ENCODE assay signal across 19 cellular contexts in the genomic region with DNA sequence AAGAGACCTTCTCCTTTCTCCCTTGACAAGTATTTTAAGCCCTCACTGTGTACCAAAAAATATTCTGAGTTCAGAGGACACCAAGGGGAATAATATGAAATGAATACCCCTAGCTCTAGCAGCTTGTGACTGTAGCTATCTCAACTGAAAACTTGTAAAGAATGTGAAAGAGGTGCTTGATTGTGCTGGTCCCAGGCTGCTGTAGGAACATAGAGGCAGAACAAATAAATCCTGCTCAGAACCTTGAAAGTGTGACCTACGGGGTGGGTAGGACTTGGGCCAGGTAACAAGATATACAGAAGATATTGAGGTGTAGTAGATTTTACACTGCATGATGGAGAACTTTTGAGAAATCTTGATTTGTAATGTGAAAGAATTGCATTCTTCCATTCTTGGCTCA.
DNase-seq lines count a peak whose midpoint lies in the region; ATAC-seq and TF ChIP-seq lines count a peak whose summit lies in the region.
"Had no signal": no experiment of that assay in that cellular context is flagged by ENCODE, and none has a peak within 500 bp of the region (broad histone marks: within the 10 kb centered on the region; RNA-seq: fewer than 3 reads in every experiment).

No MANE protein-coding gene starts in this region.

- H3K4ac ChIP-seq in H9 (ENCODE audit: low read depth, low read length): no peak overlapping the region

- H3K4me2 ChIP-seq in GM23338 (peak overlapping the region; percentile 40; the same call in 1 of the 2 replicates), neural progenitor cell (no peak overlapping the region), H9 (ENCODE audit: insufficient read depth, insufficient read length, low read length) (no peak overlapping the region)

- intact Hi-C loops in activated CD4-positive, alpha-beta T cell treated with anti-CD3 and anti-CD28 coated beads for 36 hours (cut with DNase I, micrococcal nuclease): no loop called here

- H3K9me3 Mint-ChIP-seq in GM23338: no peaks in the 10 kb centered on the region
- no peaks in the 10 kb centered on the region for H3K9me3 Mint-ChIP-seq in neural progenitor cell
- H3K9me3 Mint-ChIP-seq in H9: no peaks in the 10 kb centered on the region
- peaks cover 8% of the 10 kb centered on the region for H3K9me3 Mint-ChIP-seq in activated CD4-positive, alpha-beta T cell treated with anti-CD3 and anti-CD28 coated beads for 36 hours (ENCODE audit: low read depth)

- H3K4me3 Mint-ChIP-seq in GM23338 (no peak overlapping the region), neural progenitor cell (no peak overlapping the region), H9 (no peak overlapping the region)
- H3K4me3 Mint-ChIP-seq in activated CD4-positive, alpha-beta T cell treated with anti-CD3 and anti-CD28 coated beads for 36 hours: no peak overlapping the region
- H3K4me3 Mint-ChIP-seq: CD4-positive, alpha-beta T cell; IgD-negative memory B cell had no signal

- WGBS in H9 (ENCODE audit: extremely low coverage, insufficient read length, low lambda C conversion rate): no CpG with 5 or more reads among the region's 1 CpG

- H3K79me2 ChIP-seq in GM23338 (replicated peaks; ENCODE audit: insufficient read depth) (no peaks in the 10 kb centered on the region), neural progenitor cell (ENCODE audit: low read depth) (no peaks in the 10 kb centered on the region), H9 (ENCODE audit: insufficient read depth, low read length) (0 out of 2 replicates have a peak, but pooled peaks cover 2% of the 10 kb centered on the region)

- H3K27ac ChIP-seq in GM23338 (ENCODE audit: low read depth): no peak overlapping the region
- no peak overlapping the region for H3K27ac ChIP-seq in neural progenitor cell
- no peak overlapping the region for H3K27ac ChIP-seq in H9 (ENCODE audit: insufficient read length, low read depth, low read length)
- H3K27ac ChIP-seq: C4-2B, HL-60 had no signal

- no peak overlapping the region for H3T11ph ChIP-seq in H9 (ENCODE audit: low read length)

- CTCF ChIA-PET in activated CD4-positive, alpha-beta T cell treated with anti-CD3 and anti-CD28 coated beads for 36 hours (lab: Charles Lee): no interaction called here

- H3K23me2 ChIP-seq in H9 (ENCODE audit: insufficient read length, low read depth, low read length, poor library complexity, severe bottlenecking): no peaks in the 10 kb centered on the region

- H3K27me3 Mint-ChIP-seq in GM23338 (ENCODE audit: insufficient read depth, low read depth, poor library complexity) (peaks cover 4% of the 10 kb centered on the region), neural progenitor cell (ENCODE audit: insufficient read depth, low read depth) (peaks cover 5% of the 10 kb centered on the region), H9 (ENCODE audit: low read depth) (no peaks in the 10 kb centered on the region; the same call in 1 of the 2 replicates)
- H3K27me3 Mint-ChIP-seq in activated CD4-positive, alpha-beta T cell treated with anti-CD3 and anti-CD28 coated beads for 36 hours: no peaks in the 10 kb centered on the region
- H3K27me3 Mint-ChIP-seq: CD4-positive, alpha-beta T cell had no signal

- H4K91ac ChIP-seq in H9 (ENCODE audit: insufficient read length, low read depth, low read length): no peak overlapping the region

- H4K5ac ChIP-seq in H9 (ENCODE audit: insufficient read length, low read depth, low read length): no peak overlapping the region

- H3K14ac ChIP-seq in H9 (ENCODE audit: insufficient read depth, low read length): no peak overlapping the region

- H3K4me1 ChIP-seq in GM23338 (ENCODE audit: insufficient read depth) (peaks cover 24% of the 10 kb centered on the region), neural progenitor cell (peaks cover 15% of the 10 kb centered on the region), H9 (ENCODE audit: insufficient read depth, low read length) (peaks cover 9% of the 10 kb centered on the region)
- H3K4me1 ChIP-seq: Caco-2 had no signal

- no peak overlapping the region for H2BK20ac ChIP-seq in H9 (ENCODE audit: low read depth, low read length, poor library complexity, severe bottlenecking)

- no peak overlapping the region for H4K8ac ChIP-seq in H9 (replicated peaks; ENCODE audit: insufficient read length, low read depth, low read length)

- H3K4me3 ChIP-seq in GM23338 (no peak overlapping the region), neural progenitor cell (no peak overlapping the region), H7 (ENCODE audit: insufficient read depth, low read depth, low read length) (no peak overlapping the region)

- no peak overlapping the region for H3K23ac ChIP-seq in H9 (ENCODE audit: insufficient read length, low read depth, low read length)

- H2AFZ ChIP-seq in GM23338: peak overlapping the region; percentile 93
- peak overlapping the region; percentile 87 for H2AFZ ChIP-seq in neural progenitor cell (replicated peaks)
- no peak overlapping the region for H2AFZ ChIP-seq in H9 (ENCODE audit: low read length)

- no peak overlapping the region for H2BK5ac ChIP-seq in H9 (ENCODE audit: insufficient read length, low read length)

- H3K36me3 Mint-ChIP-seq in GM23338 (ENCODE audit: low read depth) (no peaks in the 10 kb centered on the region), neural progenitor cell (no peaks in the 10 kb centered on the region), H9 (ENCODE audit: insufficient read depth in 1 of 3, low read depth in 3 of 3) (no peaks in the 10 kb centered on the region)
- H3K36me3 Mint-ChIP-seq in activated CD4-positive, alpha-beta T cell treated with anti-CD3 and anti-CD28 coated beads for 36 hours (ENCODE audit: low read depth): no peaks in the 10 kb centered on the region
- H3K36me3 Mint-ChIP-seq: IgD-negative memory B cell had no signal

- no peak overlapping the region for H2AK5ac ChIP-seq in H9 (ENCODE audit: insufficient read length, low read length)

- H4K20me1 ChIP-seq in GM23338 (replicated peaks; ENCODE audit: insufficient read depth) (no peaks in the 10 kb centered on the region), neural progenitor cell (ENCODE audit: low read depth) (no peaks in the 10 kb centered on the region), H9 (ENCODE audit: control insufficient read depth, insufficient read depth, insufficient read length) (no peaks in the 10 kb centered on the region)

- TF ChIP-seq CTCF in GM23338 (conservative IDR thresholded peaks at IDR 0.05; ENCODE audit: low read depth in 2 of 2) (no peak), neural progenitor cell (IDR thresholded peaks at IDR 0.05) (no peak), H9 (conservative IDR thresholded peaks at IDR 0.05) (no peak)

- H3K27ac Mint-ChIP-seq in GM23338 (no peak overlapping the region), neural progenitor cell (no peak overlapping the region), H9 (no peak overlapping the region)
- no peak overlapping the region for H3K27ac Mint-ChIP-seq in activated CD4-positive, alpha-beta T cell treated with anti-CD3 and anti-CD28 coated beads for 36 hours
- H3K27ac Mint-ChIP-seq: CD4-positive, alpha-beta T cell; IgD-negative memory B cell had no signal

- POLR2A ChIA-PET in activated CD4-positive, alpha-beta T cell treated with anti-CD3 and anti-CD28 coated beads for 36 hours (lab: Charles Lee): no interaction called here

- H3K27me3 ChIP-seq in GM23338 (ENCODE audit: insufficient read depth): no peaks in the 10 kb centered on the region
- H3K27me3 ChIP-seq in neural progenitor cell: no peaks in the 10 kb centered on the region
- H3K27me3 ChIP-seq in H9 (ENCODE audit: insufficient read depth, low read length): no peaks in the 10 kb centered on the region
- H3K27me3 ChIP-seq in H7 (ENCODE audit: control insufficient read depth, insufficient read depth, low read length): no peaks in the 10 kb centered on the region

- H3K9ac ChIP-seq in neural progenitor cell (no peak overlapping the region), H9 (ENCODE audit: extremely low read depth, insufficient read length, low read length) (no peak overlapping the region)

- H2BK12ac ChIP-seq in H9 (ENCODE audit: insufficient read length, low read depth, low read length): no peak overlapping the region

- no peaks in the 10 kb centered on the region for H3K9me3 ChIP-seq in neural progenitor cell (ENCODE audit: low read depth)
- H3K9me3 ChIP-seq in H9 (ENCODE audit: control insufficient read depth, low read depth, low read length): no peaks in the 10 kb centered on the region
- H3K9me3 ChIP-seq: Caco-2 had no signal

- no peak overlapping the region for H2BK15ac ChIP-seq in H9 (ENCODE audit: low read depth, low read length)

- no peaks in the 10 kb centered on the region for H3K36me3 ChIP-seq in GM23338 (ENCODE audit: insufficient read depth)
- H3K36me3 ChIP-seq in neural progenitor cell: no peaks in the 10 kb centered on the region
- H3K36me3 ChIP-seq in H7 (replicated peaks; ENCODE audit: control insufficient read depth, insufficient read depth, low read length): no peaks in the 10 kb centered on the region

- no peak for ATAC-seq in GM23338
- ATAC-seq in activated CD4-positive, alpha-beta T cell treated with anti-CD3 and anti-CD28 coated beads for 36 hours: no peak
- no peak for ATAC-seq in HG02588 (IDR thresholded peaks at IDR 0.05; ENCODE audit: unreplicated experiment)

- peaks cover 19% of the 10 kb centered on the region; the same call in 1 of the 2 replicates for H3K9me2 ChIP-seq in GM23338 (ENCODE audit: insufficient read depth)

- H3K4me1 Mint-ChIP-seq in GM23338: peaks cover 39% of the 10 kb centered on the region
- H3K4me1 Mint-ChIP-seq in neural progenitor cell: peaks cover 7% of the 10 kb centered on the region
- peaks cover 32 to 34% of the 10 kb centered on the region in 2 experiments for H3K4me1 Mint-ChIP-seq in H9
- H3K4me1 Mint-ChIP-seq in activated CD4-positive, alpha-beta T cell treated with anti-CD3 and anti-CD28 coated beads for 36 hours: no peaks in the 10 kb centered on the region
- H3K4me1 Mint-ChIP-seq: IgD-negative memory B cell had no signal

- H3F3A ChIP-seq in GM23338 (replicated peaks; ENCODE audit: low read depth): no peaks in the 10 kb centered on the region
- H3F3A ChIP-seq in neural progenitor cell (ENCODE audit: low read depth): no peaks in the 10 kb centered on the region

- H2BK120ac ChIP-seq in H9 (ENCODE audit: low read depth, low read length, poor library complexity, severe bottlenecking): no peak overlapping the region

- H3K79me1 ChIP-seq in H9 (ENCODE audit: insufficient read depth, low read depth, low read length, poor library complexity, severe bottlenecking): no peaks in the 10 kb centered on the region

- no peak overlapping the region for H3K18ac ChIP-seq in H9 (ENCODE audit: insufficient read length, low read depth, low read length)

- H3K56ac ChIP-seq in H9 (ENCODE audit: insufficient read length, low read depth, low read length): no peak overlapping the region

- DNase-seq in GM23338 (ENCODE audit: low spot score) (no peak), NCI-H69 (lab: John Stamatoyannopoulos, UW) (peak; percentile 5), iris pigment epithelial cell (ENCODE audit: low read depth) (peak; percentile 23), neural progenitor cell (ENCODE audit: low spot score) (no peak), H9 (no peak), H7 (no peak)
- no peak for DNase-seq in activated CD4-positive, alpha-beta T cell treated with anti-CD3 and anti-CD28 coated beads for 36 hours
- DNase-seq: ACHN; Caco-2; CD4-positive, alpha-beta T cell; DMS79 treated with DMSO at 0.1 percent for 48 hours; GF-D8; GOT3; HCEC 1CT; KBM-7 had no signal

TF ChIP-seq in GM23338, 12 proteins besides CTCF, POLR2A, EP300 and RAD21 (continues in another document):
- no peak for TF ChIP-seq STAT1 (IDR thresholded peaks at IDR 0.05; ENCODE audit: unreplicated experiment)

Comparison
In these comparisons a context has a peak if more than half of its experiments do, and no peak if none do; other contexts are left out.
1. DNase-seq: peak in NCI-H69 (single experiment) and iris pigment epithelial cell (single experiment); none in GM23338 (single experiment), neural progenitor cell (single experiment), H9 (single experiment), H7 (single experiment) and activated CD4-positive, alpha-beta T cell treated with anti-CD3 and anti-CD28 coated beads for 36 hours (single experiment).